In the genomic region with DNA sequence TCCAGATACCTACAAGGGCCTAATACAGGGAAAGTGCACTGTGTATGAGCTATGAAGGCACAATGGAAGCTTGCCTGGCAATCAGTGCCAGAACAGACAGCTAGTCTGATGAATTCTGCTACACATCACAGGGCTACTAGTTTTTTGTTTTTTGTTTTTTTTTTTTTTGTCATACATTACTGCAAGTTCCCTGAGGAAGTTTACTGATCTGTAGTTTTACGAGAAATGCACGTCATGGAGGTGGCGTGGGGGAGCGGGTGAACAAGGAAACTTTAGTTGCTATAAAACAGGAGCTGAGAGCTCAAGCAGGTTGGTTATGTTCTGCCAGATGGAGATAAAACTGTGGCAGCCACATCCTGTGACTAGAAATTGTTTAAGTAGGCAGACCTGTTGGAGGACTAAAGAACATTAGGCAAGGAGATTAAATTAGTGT, we compare ENCODE assay signal across 8 cellular contexts. TPM values are rescaled to one million over a fixed set of nuclear protein-coding genes. Genes with fewer than 3 reads are reported as not detected.
DNase-seq lines count a peak whose midpoint lies in the region; ATAC-seq and TF ChIP-seq lines count a peak whose summit lies in the region.

No MANE protein-coding gene starts in this region.

- DNase-seq in activated T-helper 2 cell treated with anti-CD3 and anti-CD28 coated beads, Interferon-gamma antibody, Interleukin-2, Interleukin-4, amounts not matched to agents 10 μg/mL and 5 μg/mL and 100 μg/mL, durations not matched to agents 14 hours and 24 hours and 36 hours (ENCODE audit: low spot score): peak; percentile 65
- DNase-seq in natural killer cell: peak; percentile 58
- peak; percentile 82 for DNase-seq in ureter (ENCODE audit: low spot score)
- DNase-seq in NCI-H128 (lab: John Stamatoyannopoulos, UW; ENCODE audit: unreplicated experiment): no peak

- intact Hi-C loops in activated T-helper 2 cell treated with anti-CD3 and anti-CD28 coated beads, Interferon-gamma antibody, Interleukin-2, Interleukin-4, amounts not matched to agents 10 μg/mL and 5 μg/mL and 100 μg/mL, durations not matched to agents 14 hours and 24 hours and 36 hours (cut with micrococcal nuclease): loop anchor here (1.0 to 2.0 kb wide), 3 partner anchors 13 to 36 kb away; no protein-coding TSS in a partner anchor
- intact Hi-C loops in natural killer cell (cut with micrococcal nuclease): loop anchor here (2.0 to 5.0 kb wide), 2 partner anchors 14 to 34 kb away; no protein-coding TSS in a partner anchor

- H3K9me3 Mint-ChIP-seq in activated T-helper 2 cell treated with anti-CD3 and anti-CD28 coated beads, Interferon-gamma antibody, Interleukin-2, Interleukin-4, amounts not matched to agents 10 μg/mL and 5 μg/mL and 100 μg/mL, durations not matched to agents 14 hours and 24 hours and 36 hours: no peaks in the 10 kb centered on the region
- no peaks in the 10 kb centered on the region for H3K9me3 Mint-ChIP-seq in natural killer cell

- H3K9ac ChIP-seq in OCI-LY1 (ENCODE audit: low read length): peak overlapping the region; percentile 17; the same call in 1 of the 2 replicates

- peak overlapping the region; percentile 44 for H3K4me2 ChIP-seq in OCI-LY1 (ENCODE audit: low read length)

- peak overlapping the region; percentile 89 for H3K27ac ChIP-seq in OCI-LY1 (ENCODE audit: low read depth, low read length, poor library complexity, severe bottlenecking)

- peaks cover 6% of the 10 kb centered on the region; the same call in 1 of the 2 replicates for H3F3A ChIP-seq in OCI-LY1 (ENCODE audit: insufficient read depth, low read length)

- H3K36me3 Mint-ChIP-seq in activated T-helper 2 cell treated with anti-CD3 and anti-CD28 coated beads, Interferon-gamma antibody, Interleukin-2, Interleukin-4, amounts not matched to agents 10 μg/mL and 5 μg/mL and 100 μg/mL, durations not matched to agents 14 hours and 24 hours and 36 hours (ENCODE audit: low read depth): peaks cover 56% of the 10 kb centered on the region
- no peaks in the 10 kb centered on the region for H3K36me3 Mint-ChIP-seq in natural killer cell

- peaks cover 97% of the 10 kb centered on the region for H3K4me1 ChIP-seq in OCI-LY1 (ENCODE audit: insufficient read depth, low read length, severe bottlenecking)

- no peak overlapping the region for H2AFZ ChIP-seq in OCI-LY1 (ENCODE audit: low read length)

- H4K20me1 ChIP-seq in OCI-LY1 (ENCODE audit: insufficient read depth, low read length): no peaks in the 10 kb centered on the region

- H3K9me3 ChIP-seq in OCI-LY1 (ENCODE audit: low read length): no peaks in the 10 kb centered on the region

- TF ChIP-seq CTCF in OCI-LY1 (IDR thresholded peaks at IDR 0.05; ENCODE audit: low read length) (no peak), natural killer cell (IDR thresholded peaks at IDR 0.05) (no peak)

- H3K4me3 Mint-ChIP-seq in activated T-helper 2 cell treated with anti-CD3 and anti-CD28 coated beads, Interferon-gamma antibody, Interleukin-2, Interleukin-4, amounts not matched to agents 10 μg/mL and 5 μg/mL and 100 μg/mL, durations not matched to agents 14 hours and 24 hours and 36 hours (ENCODE audit: low read depth): peak overlapping the region; percentile 75
- peak overlapping the region; percentile 83 for H3K4me3 Mint-ChIP-seq in natural killer cell

- ATAC-seq in GM21423 (IDR thresholded peaks at IDR 0.05; ENCODE audit: unreplicated experiment) (peak; percentile 38), natural killer cell (peak; percentile 43 to 78 (median 64)), GM19351 (IDR thresholded peaks at IDR 0.05; ENCODE audit: unreplicated experiment) (no peak), GM18517 (IDR thresholded peaks at IDR 0.05; ENCODE audit: unreplicated experiment) (no peak)

- H3K79me2 ChIP-seq in OCI-LY1 (ENCODE audit: insufficient read depth, low read length): peaks cover 99% of the 10 kb centered on the region

- H3K4me3 ChIP-seq in OCI-LY1 (ENCODE audit: low read depth, low read length, poor library complexity, severe bottlenecking): peak overlapping the region; percentile 12

- H3K27me3 Mint-ChIP-seq in activated T-helper 2 cell treated with anti-CD3 and anti-CD28 coated beads, Interferon-gamma antibody, Interleukin-2, Interleukin-4, amounts not matched to agents 10 μg/mL and 5 μg/mL and 100 μg/mL, durations not matched to agents 14 hours and 24 hours and 36 hours (ENCODE audit: low read depth): no peaks in the 10 kb centered on the region
- H3K27me3 Mint-ChIP-seq in natural killer cell (ENCODE audit: low read depth in 2 of 2): no peaks in the 10 kb centered on the region

- H3K36me3 ChIP-seq in OCI-LY1 (ENCODE audit: insufficient read depth, low read length): peaks cover 53% of the 10 kb centered on the region

- peaks cover 60% of the 10 kb centered on the region for H3K4me1 Mint-ChIP-seq in activated T-helper 2 cell treated with anti-CD3 and anti-CD28 coated beads, Interferon-gamma antibody, Interleukin-2, Interleukin-4, amounts not matched to agents 10 μg/mL and 5 μg/mL and 100 μg/mL, durations not matched to agents 14 hours and 24 hours and 36 hours (ENCODE audit: low read depth)
- peaks cover 61 to 63% of the 10 kb centered on the region in 2 donors for H3K4me1 Mint-ChIP-seq in natural killer cell

- H3K27ac Mint-ChIP-seq in activated T-helper 2 cell treated with anti-CD3 and anti-CD28 coated beads, Interferon-gamma antibody, Interleukin-2, Interleukin-4, amounts not matched to agents 10 μg/mL and 5 μg/mL and 100 μg/mL, durations not matched to agents 14 hours and 24 hours and 36 hours: peak overlapping the region; percentile 96
- peak overlapping the region; percentile 90 to 94 for H3K27ac Mint-ChIP-seq in natural killer cell

- H3K27me3 ChIP-seq in OCI-LY1 (ENCODE audit: insufficient read depth, low read length): no peaks in the 10 kb centered on the region

- no peaks in the 10 kb centered on the region for H3K9me2 ChIP-seq in OCI-LY1 (ENCODE audit: low read depth, low read length)

RNA-seq across cellular contexts. Expression of a gene that starts 17.7 kb away (rescaled TPM):
- total RNA-seq in activated T-helper 2 cell treated with anti-CD3 and anti-CD28 coated beads, Interferon-gamma antibody, Interleukin-2, Interleukin-4, amounts not matched to agents 10 μg/mL and 5 μg/mL and 100 μg/mL, durations not matched to agents 14 hours and 24 hours and 36 hours: 321 and 333 TPM in 2 replicates
- total RNA-seq in natural killer cell (1,000 to 10,000 TPM; 1,142 to 1,334 (median 1,200) TPM), ureter (35.1 TPM)

Comparison
In these comparisons a context has a peak if more than half of its experiments do, and no peak if none do; other contexts are left out.
1. ATAC-seq: peak in GM21423 (single experiment) and natural killer cell (3 of 3); none in GM19351 (single experiment) and GM18517 (single experiment).